Comparison of ENCODE assay signal across 8 cellular contexts in genomic region chr11:66282468-66283455, GRCh38. TPM values are rescaled to one million over a fixed set of nuclear protein-coding genes. Genes with fewer than 3 reads are reported as not detected.
DNase-seq lines count a peak whose midpoint lies in the region; ATAC-seq and TF ChIP-seq lines count a peak whose summit lies in the region.

No MANE protein-coding gene starts in this region.

- H3K36me3 ChIP-seq in adrenal gland (replicated peaks in 1 of 2), result no peaks in the 10 kb centered on the region
- peaks cover 0 to 15% (median 0%) of the 10 kb centered on the region in 9 donors for H3K36me3 ChIP-seq in heart right ventricle

- DNase-seq in NCI-H1694 treated with DMSO at 0.1 percent for 48 hours (lab: John Stamatoyannopoulos, UW) (peak; percentile 88), T-helper 1 cell (peak; percentile 98 to 100 (median 100)), adrenal gland (peak; percentile 99 to 100 (median 99)), heart right ventricle (peak; percentile 96 to 98), putamen (ENCODE audit: low spot score) (peak; percentile 98)

- intact Hi-C loops in adrenal gland (cut with DNase I), result loop anchor here (5.0 to 10.0 kb wide), 2 partner anchors 58 to 60 kb away; no protein-coding TSS in a partner anchor
- intact Hi-C loops in heart right ventricle (cut with DNase I), result loop anchor here in 7 of 10 donors (1.0 to 10.0 kb wide), 4 partner anchors 58 to 60 kb away; no protein-coding TSS in a partner anchor

- no peak for TF ChIP-seq POLR2A in adrenal gland (IDR thresholded peaks at IDR 0.05)

- peak; percentile 75 for ATAC-seq in GM18498 (IDR thresholded peaks at IDR 0.05; ENCODE audit: unreplicated experiment)
- peak; percentile 76 for ATAC-seq in HG02884 (IDR thresholded peaks at IDR 0.05; ENCODE audit: unreplicated experiment)
- peak; percentile 80 to 94 (median 88) for ATAC-seq in heart right ventricle
- ATAC-seq in HG03460 (IDR thresholded peaks at IDR 0.05; ENCODE audit: unreplicated experiment), result no peak

- WGBS in adrenal gland, 4 donors, result 13 to 79% (median 20%) methylated on average over 4 to 35 of the region's 35 CpGs
- 15% methylated on average over 30 to 35 of the region's 35 CpGs for WGBS in heart right ventricle, 2 donors

- H3K27me3 ChIP-seq in adrenal gland (no peaks in the 10 kb centered on the region), heart right ventricle (peaks cover 0 to 6% (median 0%) of the 10 kb centered on the region in 7 donors)

- H3K9me3 ChIP-seq in adrenal gland (replicated peaks in 1 of 3) (no peaks in the 10 kb centered on the region), heart right ventricle (no peaks in the 10 kb centered on the region)

- H3K4me3 ChIP-seq in adrenal gland, result no peak overlapping the region
- no peak overlapping the region for H3K4me3 ChIP-seq in heart right ventricle

- H3K27ac ChIP-seq in adrenal gland, result no peak overlapping the region
- H3K27ac ChIP-seq in heart right ventricle, result peak overlapping the region in 2 of 10 donors; percentile 0 to 21

- H3K4me1 ChIP-seq in adrenal gland (replicated peaks in 1 of 2) (peaks cover 3 to 21% of the 10 kb centered on the region in 2 donors), heart right ventricle (peaks cover 5 to 56% (median 28%) of the 10 kb centered on the region in 9 donors)

- TF ChIP-seq CTCF in adrenal gland (IDR thresholded peaks at IDR 0.05) (peak; percentile 93 to 99 (median 99)), heart right ventricle (IDR thresholded peaks at IDR 0.05) (peak; percentile 83 to 99 (median 99))

RNA-seq across cellular contexts. Expression of gene CNIH2, which starts 4.8 kb away (rescaled TPM):
- total RNA-seq in adrenal gland (10 to 100 TPM in 1 of 8 donors, 1 to 10 TPM in 3, under 1 TPM in 2, not detected in 2; 0.55 to 10.9 (median 1.8) TPM), heart right ventricle (under 1 TPM in 3 of 10 donors, not detected in 7; 0.45 to 0.57 (median 0.49) TPM)
- polyA plus RNA-seq in adrenal gland (10 to 100 TPM in 1 of 3 donors, 1 to 10 TPM in 2; 3.3 to 13.4 (median 9.7) TPM), heart right ventricle (under 1 TPM; 0.06 to 0.44 TPM)

RNA-seq across cellular contexts. Expression of gene YIF1A, which starts 6.2 kb away (rescaled TPM):
- total RNA-seq in adrenal gland, result 100 to 1,000 TPM in 4 of 8 donors, 10 to 100 TPM in 4; 69.7 to 154 (median 97.1) TPM
- polyA plus RNA-seq in adrenal gland, result 100 to 1,000 TPM in 2 of 3 donors, 10 to 100 TPM in 1; 97.9 to 129 (median 104) TPM
- 10 to 100 TPM; 38.3 to 75.0 (median 51.9) TPM for total RNA-seq in heart right ventricle
- polyA plus RNA-seq in heart right ventricle, result 100 to 1,000 TPM in 1 of 2 donors, 10 to 100 TPM in 1; 54.9 to 168 TPM

RNA-seq across cellular contexts. Expression of gene TMEM151A, which starts 8.9 kb away (rescaled TPM):
- total RNA-seq in adrenal gland (1 to 10 TPM in 3 of 8 donors, under 1 TPM in 2, not detected in 3; 0.07 to 2.3 (median 1.3) TPM), heart right ventricle (under 1 TPM in 4 of 10 donors, not detected in 6; 0.17 to 0.24 (median 0.20) TPM)
- polyA plus RNA-seq in adrenal gland (1 to 10 TPM in 2 of 3 donors, under 1 TPM in 1; 0.42 to 6.8 (median 1.9) TPM), heart right ventricle (under 1 TPM in 1 of 2 donors, not detected in 1; 0.10 TPM)

RNA-seq across cellular contexts. Expression of gene RAB1B, which starts 14.3 kb away (rescaled TPM):
- total RNA-seq in adrenal gland (100 to 1,000 TPM; 128 to 190 (median 164) TPM), heart right ventricle (100 to 1,000 TPM; 117 to 153 (median 132) TPM)
- polyA plus RNA-seq in adrenal gland (100 to 1,000 TPM; 109 to 168 (median 135) TPM), heart right ventricle (100 to 1,000 TPM; 129 to 132 TPM)

RNA-seq across cellular contexts. Expression of gene KLC2, which starts 25.3 kb away (rescaled TPM):
- 10 to 100 TPM; 17.3 to 50.0 (median 25.1) TPM for total RNA-seq in adrenal gland
- polyA plus RNA-seq in adrenal gland, result 10 to 100 TPM; 14.6 to 68.1 (median 21.4) TPM
- 10 to 100 TPM; 24.4 to 46.8 (median 33.4) TPM for total RNA-seq in heart right ventricle
- polyA plus RNA-seq in heart right ventricle, result 10 to 100 TPM; 36.1 to 36.3 TPM
